ENCODE assay signal across 28 cellular contexts in genomic region chr14:78314484-78314883, GRCh38.
"Had no signal": no experiment of that assay in that cellular context is flagged by ENCODE, and none has a peak within 500 bp of the region (broad histone marks: within the 10 kb centered on the region; RNA-seq: fewer than 3 reads in every experiment).

No MANE protein-coding gene starts in this region.

- H3K4me1 Mint-ChIP-seq: activated CD4-positive, alpha-beta memory T cell treated with anti-CD3 and anti-CD28 coated beads, Interleukin-2, amount 10 ng/mL, durations not matched to agents 7 days and 5 days; activated CD4-positive, alpha-beta T cell treated with anti-CD3 and anti-CD28 coated beads, Interleukin-2, amount 10 ng/mL, durations not matched to agents 7 days and 5 days; activated naive CD4-positive, alpha-beta T cell treated with anti-CD3 and anti-CD28 coated beads, Interleukin-2, amount 10 ng/mL, durations not matched to agents 7 days and 5 days; activated naive CD8-positive, alpha-beta T cell treated with anti-CD3 and anti-CD28 coated beads, Interleukin-2, amount 10 ng/mL, durations not matched to agents 7 days and 5 days; central memory CD8-positive, alpha-beta T cell had no signal

- ATAC-seq: activated naive CD4-positive, alpha-beta T cell treated with anti-CD3 and anti-CD28 coated beads, Interleukin-2, amount 50 U/mL, for 72 hours; activated T-cell treated with anti-CD3 and anti-CD28 coated beads, Interleukin-2, amount 50 U/mL, for 72 hours; foreskin keratinocyte; gastrocnemius medialis; heart right ventricle had no signal

- H3K27me3 Mint-ChIP-seq: activated CD4-positive, alpha-beta memory T cell treated with anti-CD3 and anti-CD28 coated beads, Interleukin-2, amount 10 ng/mL, durations not matched to agents 7 days and 5 days; activated naive CD4-positive, alpha-beta T cell treated with anti-CD3 and anti-CD28 coated beads, Interleukin-2, amount 10 ng/mL, durations not matched to agents 7 days and 5 days; dendritic cell treated with granulocyte-macrophage colony-stimulating factor and Interleukin-4, amounts not matched to agents 40 ng/mL and 50 ng/mL, for 4 days had no signal

- H3K36me3 Mint-ChIP-seq: activated naive CD4-positive, alpha-beta T cell treated with anti-CD3 and anti-CD28 coated beads, Interleukin-2, amount 10 ng/mL, durations not matched to agents 7 days and 5 days; activated naive CD4-positive, alpha-beta T cell treated with anti-CD3 and anti-CD28 coated beads, Interleukin-2, amount 50 U/mL, for 72 hours; activated naive CD8-positive, alpha-beta T cell treated with anti-CD3 and anti-CD28 coated beads, Interleukin-2, amount 10 ng/mL, durations not matched to agents 7 days and 5 days had no signal

- H3K9me3 Mint-ChIP-seq: activated CD4-positive, alpha-beta memory T cell treated with anti-CD3 and anti-CD28 coated beads, Interleukin-2, amount 10 ng/mL, durations not matched to agents 7 days and 5 days; activated CD4-positive, alpha-beta T cell treated with anti-CD3 and anti-CD28 coated beads, Interleukin-2, amount 10 ng/mL, durations not matched to agents 7 days and 5 days; activated naive CD4-positive, alpha-beta T cell treated with anti-CD3 and anti-CD28 coated beads, Interleukin-2, amount 10 ng/mL, durations not matched to agents 7 days and 5 days; activated naive CD8-positive, alpha-beta T cell treated with anti-CD3 and anti-CD28 coated beads, Interleukin-2, amount 10 ng/mL, durations not matched to agents 7 days and 5 days; activated T-cell treated with anti-CD3 and anti-CD28 coated beads, Interleukin-2, amount 50 U/mL, for 24 hours; central memory CD8-positive, alpha-beta T cell; dendritic cell treated with granulocyte-macrophage colony-stimulating factor and Interleukin-4, amounts not matched to agents 40 ng/mL and 50 ng/mL, for 4 days; endodermal cell had no signal

- H3K4me3 Mint-ChIP-seq: activated CD4-positive, alpha-beta memory T cell treated with anti-CD3 and anti-CD28 coated beads, Interleukin-2, amount 10 ng/mL, durations not matched to agents 7 days and 5 days; activated CD4-positive, alpha-beta T cell treated with anti-CD3 and anti-CD28 coated beads, Interleukin-2, amount 10 ng/mL, durations not matched to agents 7 days and 5 days; activated naive CD4-positive, alpha-beta T cell treated with anti-CD3 and anti-CD28 coated beads, Interleukin-2, amount 10 ng/mL, durations not matched to agents 7 days and 5 days; activated naive CD8-positive, alpha-beta T cell treated with anti-CD3 and anti-CD28 coated beads, Interleukin-2, amount 10 ng/mL, durations not matched to agents 7 days and 5 days; activated T-cell treated with anti-CD3 and anti-CD28 coated beads, Interleukin-2, amount 50 U/mL, for 24 hours; activated T-cell treated with anti-CD3 and anti-CD28 coated beads, Interleukin-2, amount 50 U/mL, for 72 hours; central memory CD8-positive, alpha-beta T cell; dendritic cell treated with granulocyte-macrophage colony-stimulating factor and Interleukin-4, amounts not matched to agents 40 ng/mL and 50 ng/mL, for 4 days; endodermal cell had no signal

- H3K4me3 ChIP-seq: ascending aorta, coronary artery, dorsolateral prefrontal cortex, esophagus muscularis mucosa, gastrocnemius medialis, heart right ventricle had no signal

- H3K27ac ChIP-seq: ascending aorta, brain microvascular endothelial cell, coronary artery, dorsolateral prefrontal cortex, esophagus muscularis mucosa, foreskin keratinocyte, gastrocnemius medialis, heart right ventricle had no signal

- H3K36me3 ChIP-seq: ascending aorta, brain microvascular endothelial cell, esophagus muscularis mucosa, gastrocnemius medialis, heart right ventricle had no signal

- H3K9me3 ChIP-seq: ascending aorta, esophagus muscularis mucosa, gastrocnemius medialis, heart right ventricle had no signal

- H3K27ac Mint-ChIP-seq: activated CD4-positive, alpha-beta memory T cell treated with anti-CD3 and anti-CD28 coated beads, Interleukin-2, amount 10 ng/mL, durations not matched to agents 7 days and 5 days; activated CD4-positive, alpha-beta T cell treated with anti-CD3 and anti-CD28 coated beads, Interleukin-2, amount 10 ng/mL, durations not matched to agents 7 days and 5 days; activated naive CD4-positive, alpha-beta T cell treated with anti-CD3 and anti-CD28 coated beads, Interleukin-2, amount 10 ng/mL, durations not matched to agents 7 days and 5 days; activated naive CD4-positive, alpha-beta T cell treated with anti-CD3 and anti-CD28 coated beads, Interleukin-2, amount 50 U/mL, for 72 hours; activated naive CD8-positive, alpha-beta T cell treated with anti-CD3 and anti-CD28 coated beads, Interleukin-2, amount 10 ng/mL, durations not matched to agents 7 days and 5 days; activated T-cell treated with anti-CD3 and anti-CD28 coated beads, Interleukin-2, amount 50 U/mL, for 24 hours; activated T-cell treated with anti-CD3 and anti-CD28 coated beads, Interleukin-2, amount 50 U/mL, for 72 hours; dendritic cell treated with granulocyte-macrophage colony-stimulating factor and Interleukin-4, amounts not matched to agents 40 ng/mL and 50 ng/mL, for 4 days had no signal

- DNase-seq: activated CD4-positive, alpha-beta memory T cell treated with anti-CD3 and anti-CD28 coated beads, Interleukin-2, amount 10 ng/mL, durations not matched to agents 7 days and 5 days; activated CD4-positive, alpha-beta T cell treated with anti-CD3 and anti-CD28 coated beads for 1 hour; activated CD4-positive, alpha-beta T cell treated with anti-CD3 and anti-CD28 coated beads for 4 hours; activated CD4-positive, alpha-beta T cell treated with anti-CD3 and anti-CD28 coated beads, Interleukin-2, amount 10 ng/mL, durations not matched to agents 7 days and 5 days; activated CD4-positive, alpha-beta T cell treated with anti-CD3 and anti-CD28 coated beads, Interleukin-2, amount 50 U/mL, for 4 hours; activated CD8-positive, alpha-beta memory T cell treated with anti-CD3 and anti-CD28 coated beads, Interleukin-2, amount 50 U/mL, for 48 hours; activated gamma-delta T cell; activated naive CD4-positive, alpha-beta T cell; activated naive CD4-positive, alpha-beta T cell treated with anti-CD3 and anti-CD28 coated beads, Interleukin-2, amount 10 ng/mL, durations not matched to agents 7 days and 5 days; activated naive CD8-positive, alpha-beta T cell treated with anti-CD3 and anti-CD28 coated beads, Interleukin-2, amount 10 ng/mL, durations not matched to agents 7 days and 5 days; activated T-cell treated with anti-CD3 and anti-CD28 coated beads for 4 hours; activated T-cell treated with anti-CD3 and anti-CD28 coated beads, Interleukin-2, amount 50 U/mL, for 24 hours; activated T-cell treated with anti-CD3 and anti-CD28 coated beads, Interleukin-2, amount 50 U/mL, for 72 hours; brain microvascular endothelial cell; dorsolateral prefrontal cortex; effector memory CD4-positive, alpha-beta T cell; endodermal cell; foreskin keratinocyte; gastrocnemius medialis; heart right ventricle; T-helper 2 cell had no signal

- FAIRE-seq: bronchial epithelial cell had no signal

- H3K27me3 ChIP-seq: ascending aorta, brain microvascular endothelial cell, dorsolateral prefrontal cortex had no signal

- H3K4me1 ChIP-seq: ascending aorta, esophagus muscularis mucosa, foreskin keratinocyte, gastrocnemius medialis, heart right ventricle had no signal
